ENCODE assay signal across 20 cellular contexts in genomic region chr3:51503007-51503406, GRCh38.
"Had no signal": no experiment of that assay in that cellular context is flagged by ENCODE, and none has a peak within 500 bp of the region (broad histone marks: within the 10 kb centered on the region; RNA-seq: fewer than 3 reads in every experiment).

No MANE protein-coding gene starts in this region.

- H3K9me3 ChIP-seq: esophagus muscularis mucosa, gastrocnemius medialis, heart right ventricle, right atrium auricular region, stomach, thoracic aorta, transverse colon had no signal

- DNase-seq: effector memory CD4-positive, alpha-beta T cell; gastrocnemius medialis; heart right ventricle; hypothalamus; islet precursor cell; mammary epithelial cell; natural killer cell; occipital lobe; small intestine; stimulated activated CD4-positive, alpha-beta T cell treated with anti-CD3 and anti-CD28 coated beads, Interleukin-12 subunit alpha, Interleukin-12 subunit beta, amount 100 ng/mL, for 4 hours; stimulated activated naive CD4-positive, alpha-beta T cell; stomach; substantia nigra; transverse colon had no signal

- H3K36me3 Mint-ChIP-seq: natural killer cell, neural progenitor cell had no signal

- H3K9me3 Mint-ChIP-seq: natural killer cell, neural progenitor cell had no signal

- H3K4me2 ChIP-seq: neural progenitor cell had no signal

- H3K27me3 ChIP-seq: esophagus muscularis mucosa, gastrocnemius medialis, heart right ventricle, neural progenitor cell, right atrium auricular region, stomach, transverse colon had no signal

- H3K4me3 Mint-ChIP-seq: natural killer cell, neural progenitor cell had no signal

- H2AFZ ChIP-seq: neural progenitor cell had no signal

- H3K27ac Mint-ChIP-seq: natural killer cell, neural progenitor cell had no signal

- H3K36me3 ChIP-seq: esophagus muscularis mucosa, gastrocnemius medialis, heart right ventricle, neural progenitor cell, right atrium auricular region, stomach, thoracic aorta, transverse colon had no signal

- H3K27ac ChIP-seq: epithelial cell of prostate, esophagus muscularis mucosa, gastrocnemius medialis, heart right ventricle, neural progenitor cell, right atrium auricular region, stomach, thoracic aorta, transverse colon had no signal

- H3K4me3 ChIP-seq: esophagus muscularis mucosa, gastrocnemius medialis, heart right ventricle, neural progenitor cell, right atrium auricular region, stomach, thoracic aorta, transverse colon had no signal

- H3K9ac ChIP-seq: neural progenitor cell had no signal

- ATAC-seq: gastrocnemius medialis, heart right ventricle, left lobe of liver, natural killer cell had no signal
